ENCODE assay signal across 8 cellular contexts in genomic region chr4:73068496-73069337, GRCh38. TPM values are rescaled to one million over a fixed set of nuclear protein-coding genes. Genes with fewer than 3 reads are reported as not detected.
DNase-seq lines count a peak whose midpoint lies in the region; ATAC-seq and TF ChIP-seq lines count a peak whose summit lies in the region.

No MANE protein-coding gene starts in this region.

- H3K27ac ChIP-seq in gastroesophageal sphincter (peak overlapping the region; percentile 84 to 99 (median 93)), ovary (peak overlapping the region; percentile 84 to 94)

- H3K4me1 Mint-ChIP-seq in activated CD8-positive, alpha-beta T cell treated with anti-CD3 and anti-CD28 coated beads for 36 hours (ENCODE audit: low read depth): peaks cover 42% of the 10 kb centered on the region

- peak; percentile 56 for DNase-seq in DMS153 treated with DMSO at 0.1 percent for 48 hours (lab: John Stamatoyannopoulos, UW; ENCODE audit: unreplicated experiment)
- no peak for DNase-seq in DMS153 (lab: John Stamatoyannopoulos, UW)
- peak; percentile 10 for DNase-seq in HFF-Myc (ENCODE audit: extremely low read depth, low read depth)
- peak; percentile 64 for DNase-seq in NB4 (ENCODE audit: low read depth)
- DNase-seq in activated CD8-positive, alpha-beta T cell treated with anti-CD3 and anti-CD28 coated beads for 36 hours: peak; percentile 34
- peak in 1 of 5 donors; percentile 30 for DNase-seq in ovary
- DNase-seq in stimulated activated CD4-positive, alpha-beta T cell treated with anti-CD3 and anti-CD28 coated beads, Interleukin-4, amount 100 ng/mL, for 4 hours: no peak

- H3K27ac Mint-ChIP-seq in activated CD8-positive, alpha-beta T cell treated with anti-CD3 and anti-CD28 coated beads for 36 hours: peak overlapping the region; percentile 98

- TF ChIP-seq POLR2A in NB4 (IDR thresholded peaks at IDR 0.05; ENCODE audit: extremely low read depth, insufficient read length): no peak
- no peak for TF ChIP-seq POLR2A in gastroesophageal sphincter (IDR thresholded peaks at IDR 0.05)
- TF ChIP-seq POLR2A in ovary (IDR thresholded peaks at IDR 0.05): no peak

- H3K36me3 Mint-ChIP-seq in activated CD8-positive, alpha-beta T cell treated with anti-CD3 and anti-CD28 coated beads for 36 hours (ENCODE audit: low read depth): peaks cover 19% of the 10 kb centered on the region

- TF ChIP-seq EP300 in gastroesophageal sphincter (IDR thresholded peaks at IDR 0.05) (no peak), ovary (IDR thresholded peaks at IDR 0.05) (no peak)

- CTCF ChIA-PET in activated CD8-positive, alpha-beta T cell treated with anti-CD3 and anti-CD28 coated beads for 36 hours (lab: Charles Lee): no interaction called here

- TF ChIP-seq CTCF in HFF-Myc (IDR thresholded peaks at IDR 0.05; ENCODE audit: low read depth, low read length, missing control alignments) (no peak), NB4 (IDR thresholded peaks at IDR 0.05; ENCODE audit: low read depth, low read length) (no peak), gastroesophageal sphincter (IDR thresholded peaks at IDR 0.05) (no peak), ovary (IDR thresholded peaks at IDR 0.05) (no peak)
- TF ChIP-seq CTCF in activated CD8-positive, alpha-beta T cell treated with anti-CD3 and anti-CD28 coated beads for 36 hours (IDR thresholded peaks at IDR 0.05): no peak

- POLR2A ChIA-PET in activated CD8-positive, alpha-beta T cell treated with anti-CD3 and anti-CD28 coated beads for 36 hours (lab: Charles Lee): interaction anchor here (1.2 to 4.7 kb wide), 5 partner anchors 12 to 190 kb away, joined by 3 to 30 read pairs (median 3); partner anchors contain the start of gene ANKRD17

- H3K9me3 Mint-ChIP-seq in activated CD8-positive, alpha-beta T cell treated with anti-CD3 and anti-CD28 coated beads for 36 hours: no peaks in the 10 kb centered on the region

- intact Hi-C loops in activated CD8-positive, alpha-beta T cell treated with anti-CD3 and anti-CD28 coated beads for 36 hours (cut with micrococcal nuclease): loop anchor here (1.0 kb wide), 1 partner anchor 191 kb away; no protein-coding TSS in a partner anchor
- intact Hi-C loops in ovary (cut with DNase I): loop anchor here in 2 of 4 donors (2.0 to 10.0 kb wide), 2 partner anchors 186 to 190 kb away; partner anchors contain the start of gene ANKRD17 (in 2 of the 2)

- H3K27me3 ChIP-seq in gastroesophageal sphincter: no peaks in the 10 kb centered on the region
- no peaks in the 10 kb centered on the region for H3K27me3 ChIP-seq in ovary

- H3K4me3 Mint-ChIP-seq in activated CD8-positive, alpha-beta T cell treated with anti-CD3 and anti-CD28 coated beads for 36 hours: peak overlapping the region; percentile 82

- peak; percentile 11 for ATAC-seq in activated CD8-positive, alpha-beta T cell treated with anti-CD3 and anti-CD28 coated beads for 36 hours
- ATAC-seq in gastroesophageal sphincter: no peak

- no peaks in the 10 kb centered on the region for H3K9me3 ChIP-seq in gastroesophageal sphincter
- no peaks in the 10 kb centered on the region for H3K9me3 ChIP-seq in ovary

- H3K4me3 ChIP-seq in HFF-Myc (replicated peaks; ENCODE audit: low read depth, low read length) (peak overlapping the region; percentile 70), NB4 (ENCODE audit: low read depth, low read length) (peak overlapping the region; percentile 77), gastroesophageal sphincter (peak overlapping the region; percentile 58 to 75), ovary (peak overlapping the region; percentile 59)

- WGBS in gastroesophageal sphincter (ENCODE audit: low coverage in 1 of 2), 2 donors: 0% methylated on average over 12 to 15 of the region's 27 CpGs
- WGBS in ovary, 3 donors: 0 to 1% (median 1%) methylated on average over 27 of the region's 27 CpGs

- H3K4me1 ChIP-seq in gastroesophageal sphincter (peaks cover 0 to 42% (median 10%) of the 10 kb centered on the region in 3 donors), ovary (ENCODE audit: insufficient read depth) (peaks cover 2% of the 10 kb centered on the region)

- H3K27me3 Mint-ChIP-seq in activated CD8-positive, alpha-beta T cell treated with anti-CD3 and anti-CD28 coated beads for 36 hours: no peaks in the 10 kb centered on the region

- peaks cover 0 to 13% of the 10 kb centered on the region in 2 donors for H3K36me3 ChIP-seq in gastroesophageal sphincter
- no peaks in the 10 kb centered on the region for H3K36me3 ChIP-seq in ovary

RNA-seq across cellular contexts. Expression of gene COX18, which starts 0.8 kb away (rescaled TPM):
- 10 to 100 TPM; 25.7 to 26.8 TPM for total RNA-seq in activated CD8-positive, alpha-beta T cell treated with anti-CD3 and anti-CD28 coated beads for 36 hours
- 10 to 100 TPM; 11.6 to 24.5 (median 19.4) TPM for total RNA-seq in gastroesophageal sphincter
- 10 to 100 TPM in 6 of 7 donors, 1 to 10 TPM in 1; 9.9 to 18.2 (median 12.5) TPM for total RNA-seq in ovary
- polyA plus RNA-seq in ovary: 10 to 100 TPM; 11.4 to 11.6 TPM

Comparison
In these comparisons a context has a peak if more than half of its experiments do, and no peak if none do; other contexts are left out.
1. DNase-seq: peak in DMS153 treated with DMSO at 0.1 percent for 48 hours (single experiment), HFF-Myc (single experiment), NB4 (single experiment) and activated CD8-positive, alpha-beta T cell treated with anti-CD3 and anti-CD28 coated beads for 36 hours (single experiment); none in DMS153 (single experiment) and stimulated activated CD4-positive, alpha-beta T cell treated with anti-CD3 and anti-CD28 coated beads, Interleukin-4, amount 100 ng/mL, for 4 hours (0 of 2).
2. Peak in every context shown above with its lines, with median percentiles within 50 percentile points of each other: H3K4me3 ChIP-seq.